Comparison of ENCODE assay signal across 2 cellular contexts in the genomic region with DNA sequence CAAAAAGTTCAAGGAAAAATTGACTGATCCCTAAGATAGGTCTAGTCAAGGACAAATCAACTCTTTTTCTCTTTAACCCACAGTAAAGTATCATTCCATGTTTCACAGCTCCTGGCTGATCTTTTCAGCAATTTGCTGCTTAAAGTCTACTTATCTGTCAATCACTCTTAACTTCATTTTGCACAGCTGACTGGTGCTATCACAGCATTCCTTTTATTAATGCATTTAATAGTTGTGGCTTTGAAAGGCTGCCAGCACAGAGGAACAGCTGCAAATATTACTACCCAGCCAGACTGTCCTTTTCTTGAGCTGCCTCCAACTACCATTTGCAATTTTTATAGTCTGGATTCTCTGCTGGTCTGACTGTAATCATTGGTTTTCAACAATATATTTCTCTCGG.
TF ChIP-seq lines count a peak whose summit lies in the region.

No MANE protein-coding gene starts in this region.

TF ChIP-seq in Ishikawa, 13 proteins besides CTCF, POLR2A, EP300 and RAD21:
- no peak for TF ChIP-seq CREB1 (IDR thresholded peaks at IDR 0.05; ENCODE audit: low read depth)
- 0 out of 2 replicates have a peak, but pooled peaks have one; percentile 23 for TF ChIP-seq NFIC (IDR thresholded peaks at IDR 0.05)

TF ChIP-seq in K562, 482 proteins besides CTCF, POLR2A, EP300 and RAD21 (continues in another document):
- TF ChIP-seq RCOR1 (IDR thresholded peaks at IDR 0.05; ENCODE audit: borderline replicate concordance in 1 of 2, low read depth in 2 of 2, low read length in 2 of 2) = no peak
- peak; percentile 22 for TF ChIP-seq MEIS2 (IDR thresholded peaks at IDR 0.05; ENCODE audit: partially characterized antibody)
- no peak for TF ChIP-seq GABPA (tag; conservative IDR thresholded peaks at IDR 0.05; ENCODE audit: low read depth)
- no peak for TF ChIP-seq RAD51 (IDR thresholded peaks at IDR 0.05; ENCODE audit: borderline replicate concordance, low read depth)
- TF ChIP-seq, protein P1, sequence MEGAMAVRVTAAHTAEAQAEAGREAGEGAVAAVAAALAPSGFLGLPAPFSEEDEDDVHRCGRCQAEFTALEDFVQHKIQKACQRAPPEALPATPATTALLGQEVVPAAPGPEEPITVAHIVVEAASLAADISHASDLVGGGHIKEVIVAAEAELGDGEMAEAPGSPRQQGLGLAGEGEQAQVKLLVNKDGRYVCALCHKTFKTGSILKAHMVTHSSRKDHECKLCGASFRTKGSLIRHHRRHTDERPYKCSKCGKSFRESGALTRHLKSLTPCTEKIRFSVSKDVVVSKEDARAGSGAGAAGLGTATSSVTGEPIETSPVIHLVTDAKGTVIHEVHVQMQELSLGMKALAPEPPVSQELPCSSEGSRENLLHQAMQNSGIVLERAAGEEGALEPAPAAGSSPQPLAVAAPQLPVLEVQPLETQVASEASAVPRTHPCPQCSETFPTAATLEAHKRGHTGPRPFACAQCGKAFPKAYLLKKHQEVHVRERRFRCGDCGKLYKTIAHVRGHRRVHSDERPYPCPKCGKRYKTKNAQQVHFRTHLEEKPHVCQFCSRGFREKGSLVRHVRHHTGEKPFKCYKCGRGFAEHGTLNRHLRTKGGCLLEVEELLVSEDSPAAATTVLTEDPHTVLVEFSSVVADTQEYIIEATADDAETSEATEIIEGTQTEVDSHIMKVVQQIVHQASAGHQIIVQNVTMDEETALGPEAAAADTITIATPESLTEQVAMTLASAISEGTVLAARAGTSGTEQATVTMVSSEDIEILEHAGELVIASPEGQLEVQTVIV (CRISPR knock-in tag; IDR thresholded peaks at IDR 0.05; ENCODE audit: borderline replicate concordance) = no peak
- no peak for TF ChIP-seq ZNF165 (CRISPR knock-in tag; IDR thresholded peaks at IDR 0.05; ENCODE audit: borderline replicate concordance)
- TF ChIP-seq, protein P2, sequence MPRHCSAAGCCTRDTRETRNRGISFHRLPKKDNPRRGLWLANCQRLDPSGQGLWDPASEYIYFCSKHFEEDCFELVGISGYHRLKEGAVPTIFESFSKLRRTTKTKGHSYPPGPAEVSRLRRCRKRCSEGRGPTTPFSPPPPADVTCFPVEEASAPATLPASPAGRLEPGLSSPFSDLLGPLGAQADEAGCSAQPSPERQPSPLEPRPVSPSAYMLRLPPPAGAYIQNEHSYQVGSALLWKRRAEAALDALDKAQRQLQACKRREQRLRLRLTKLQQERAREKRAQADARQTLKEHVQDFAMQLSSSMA (CRISPR knock-in tag; IDR thresholded peaks at IDR 0.05) = no peak
- TF ChIP-seq NBN (IDR thresholded peaks at IDR 0.05; ENCODE audit: low read depth) = no peak
- no peak for TF ChIP-seq CHCHD3 (CRISPR knock-in tag; IDR thresholded peaks at IDR 0.05)
- peak; percentile 54 for TF ChIP-seq DACH1 (IDR thresholded peaks at IDR 0.05; ENCODE audit: partially characterized antibody)
- no peak for TF ChIP-seq ZNF354B (CRISPR knock-in tag; IDR thresholded peaks at IDR 0.05)
- no peak for TF ChIP-seq THRAP3 (IDR thresholded peaks at IDR 0.05; ENCODE audit: borderline replicate concordance)
- TF ChIP-seq, protein P3, sequence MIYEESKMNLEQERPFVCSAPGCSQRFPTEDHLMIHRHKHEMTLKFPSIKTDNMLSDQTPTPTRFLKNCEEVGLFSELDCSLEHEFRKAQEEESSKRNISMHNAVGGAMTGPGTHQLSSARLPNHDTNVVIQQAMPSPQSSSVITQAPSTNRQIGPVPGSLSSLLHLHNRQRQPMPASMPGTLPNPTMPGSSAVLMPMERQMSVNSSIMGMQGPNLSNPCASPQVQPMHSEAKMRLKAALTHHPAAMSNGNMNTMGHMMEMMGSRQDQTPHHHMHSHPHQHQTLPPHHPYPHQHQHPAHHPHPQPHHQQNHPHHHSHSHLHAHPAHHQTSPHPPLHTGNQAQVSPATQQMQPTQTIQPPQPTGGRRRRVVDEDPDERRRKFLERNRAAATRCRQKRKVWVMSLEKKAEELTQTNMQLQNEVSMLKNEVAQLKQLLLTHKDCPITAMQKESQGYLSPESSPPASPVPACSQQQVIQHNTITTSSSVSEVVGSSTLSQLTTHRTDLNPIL (CRISPR knock-in tag; IDR thresholded peaks at IDR 0.05) = peak; percentile 57; the same call in 1 of the 2 replicates
- no peak for TF ChIP-seq ARID2 (IDR thresholded peaks at IDR 0.05)
- TF ChIP-seq TEAD4 (IDR thresholded peaks at IDR 0.05; ENCODE audit: low read length) = 0 out of 2 replicates have a peak, but pooled peaks have one; percentile 12
- TF ChIP-seq TEAD4 (CRISPR knock-in tag; IDR thresholded peaks at IDR 0.05; ENCODE audit: borderline replicate concordance) = no peak
- TF ChIP-seq, protein P4, sequence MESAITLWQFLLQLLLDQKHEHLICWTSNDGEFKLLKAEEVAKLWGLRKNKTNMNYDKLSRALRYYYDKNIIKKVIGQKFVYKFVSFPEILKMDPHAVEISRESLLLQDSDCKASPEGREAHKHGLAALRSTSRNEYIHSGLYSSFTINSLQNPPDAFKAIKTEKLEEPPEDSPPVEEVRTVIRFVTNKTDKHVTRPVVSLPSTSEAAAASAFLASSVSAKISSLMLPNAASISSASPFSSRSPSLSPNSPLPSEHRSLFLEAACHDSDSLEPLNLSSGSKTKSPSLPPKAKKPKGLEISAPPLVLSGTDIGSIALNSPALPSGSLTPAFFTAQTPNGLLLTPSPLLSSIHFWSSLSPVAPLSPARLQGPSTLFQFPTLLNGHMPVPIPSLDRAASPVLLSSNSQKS (CRISPR knock-in tag; IDR thresholded peaks at IDR 0.05) = no peak
- TF ChIP-seq, protein P5, sequence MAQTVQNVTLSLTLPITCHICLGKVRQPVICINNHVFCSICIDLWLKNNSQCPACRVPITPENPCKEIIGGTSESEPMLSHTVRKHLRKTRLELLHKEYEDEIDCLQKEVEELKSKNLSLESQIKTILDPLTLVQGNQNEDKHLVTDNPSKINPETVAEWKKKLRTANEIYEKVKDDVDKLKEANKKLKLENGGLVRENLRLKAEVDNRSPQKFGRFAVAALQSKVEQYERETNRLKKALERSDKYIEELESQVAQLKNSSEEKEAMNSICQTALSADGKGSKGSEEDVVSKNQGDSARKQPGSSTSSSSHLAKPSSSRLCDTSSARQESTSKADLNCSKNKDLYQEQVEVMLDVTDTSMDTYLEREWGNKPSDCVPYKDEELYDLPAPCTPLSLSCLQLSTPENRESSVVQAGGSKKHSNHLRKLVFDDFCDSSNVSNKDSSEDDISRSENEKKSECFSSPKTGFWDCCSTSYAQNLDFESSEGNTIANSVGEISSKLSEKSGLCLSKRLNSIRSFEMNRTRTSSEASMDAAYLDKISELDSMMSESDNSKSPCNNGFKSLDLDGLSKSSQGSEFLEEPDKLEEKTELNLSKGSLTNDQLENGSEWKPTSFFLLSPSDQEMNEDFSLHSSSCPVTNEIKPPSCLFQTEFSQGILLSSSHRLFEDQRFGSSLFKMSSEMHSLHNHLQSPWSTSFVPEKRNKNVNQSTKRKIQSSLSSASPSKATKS (CRISPR knock-in tag; IDR thresholded peaks at IDR 0.05) = no peak
- TF ChIP-seq LCOR (CRISPR knock-in tag; IDR thresholded peaks at IDR 0.05) = peak; percentile 37; the same call in 1 of the 2 replicates
- TF ChIP-seq E2F3 (CRISPR knock-in tag; IDR thresholded peaks at IDR 0.05) = no peak
- TF ChIP-seq HDAC3 (IDR thresholded peaks at IDR 0.05; ENCODE audit: borderline replicate concordance, partially characterized antibody) = no peak
- no peak for TF ChIP-seq JUND (IDR thresholded peaks at IDR 0.05; ENCODE audit: borderline replicate concordance, low read depth, low read length)
- no peak for TF ChIP-seq JUND (tag; IDR thresholded peaks at IDR 0.05; ENCODE audit: borderline replicate concordance, low read depth, low read length)
- TF ChIP-seq ZNF12 (CRISPR knock-in tag; IDR thresholded peaks at IDR 0.05) = no peak
- TF ChIP-seq ZNF175 (CRISPR knock-in tag; IDR thresholded peaks at IDR 0.05; ENCODE audit: low read depth) = no peak
- TF ChIP-seq GTF2E2 (tag; IDR thresholded peaks at IDR 0.05) = no peak
- no peak for TF ChIP-seq ZNF785 (CRISPR knock-in tag; IDR thresholded peaks at IDR 0.05)
- TF ChIP-seq SMAD3 (CRISPR knock-in tag; conservative IDR thresholded peaks at IDR 0.05) = no peak
- TF ChIP-seq, protein P6, sequence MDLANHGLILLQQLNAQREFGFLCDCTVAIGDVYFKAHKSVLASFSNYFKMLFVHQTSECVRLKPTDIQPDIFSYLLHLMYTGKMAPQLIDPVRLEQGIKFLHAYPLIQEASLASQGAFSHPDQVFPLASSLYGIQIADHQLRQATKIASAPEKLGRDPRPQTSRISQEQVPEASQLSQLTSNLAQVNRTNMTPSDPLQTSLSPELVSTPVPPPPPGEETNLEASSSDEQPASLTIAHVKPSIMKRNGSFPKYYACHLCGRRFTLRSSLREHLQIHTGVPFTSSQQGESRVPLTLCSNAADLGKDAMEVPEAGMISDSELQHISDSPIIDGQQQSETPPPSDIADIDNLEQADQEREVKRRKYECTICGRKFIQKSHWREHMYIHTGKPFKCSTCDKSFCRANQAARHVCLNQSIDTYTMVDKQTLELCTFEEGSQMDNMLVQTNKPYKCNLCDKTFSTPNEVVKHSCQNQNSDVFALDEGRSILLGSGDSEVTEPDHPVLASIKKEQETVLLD (IDR thresholded peaks at IDR 0.05) = no peak
- no peak for TF ChIP-seq ASH1L (IDR thresholded peaks at IDR 0.05; ENCODE audit: borderline replicate concordance, low read depth, partially characterized antibody)
- TF ChIP-seq, protein P7, sequence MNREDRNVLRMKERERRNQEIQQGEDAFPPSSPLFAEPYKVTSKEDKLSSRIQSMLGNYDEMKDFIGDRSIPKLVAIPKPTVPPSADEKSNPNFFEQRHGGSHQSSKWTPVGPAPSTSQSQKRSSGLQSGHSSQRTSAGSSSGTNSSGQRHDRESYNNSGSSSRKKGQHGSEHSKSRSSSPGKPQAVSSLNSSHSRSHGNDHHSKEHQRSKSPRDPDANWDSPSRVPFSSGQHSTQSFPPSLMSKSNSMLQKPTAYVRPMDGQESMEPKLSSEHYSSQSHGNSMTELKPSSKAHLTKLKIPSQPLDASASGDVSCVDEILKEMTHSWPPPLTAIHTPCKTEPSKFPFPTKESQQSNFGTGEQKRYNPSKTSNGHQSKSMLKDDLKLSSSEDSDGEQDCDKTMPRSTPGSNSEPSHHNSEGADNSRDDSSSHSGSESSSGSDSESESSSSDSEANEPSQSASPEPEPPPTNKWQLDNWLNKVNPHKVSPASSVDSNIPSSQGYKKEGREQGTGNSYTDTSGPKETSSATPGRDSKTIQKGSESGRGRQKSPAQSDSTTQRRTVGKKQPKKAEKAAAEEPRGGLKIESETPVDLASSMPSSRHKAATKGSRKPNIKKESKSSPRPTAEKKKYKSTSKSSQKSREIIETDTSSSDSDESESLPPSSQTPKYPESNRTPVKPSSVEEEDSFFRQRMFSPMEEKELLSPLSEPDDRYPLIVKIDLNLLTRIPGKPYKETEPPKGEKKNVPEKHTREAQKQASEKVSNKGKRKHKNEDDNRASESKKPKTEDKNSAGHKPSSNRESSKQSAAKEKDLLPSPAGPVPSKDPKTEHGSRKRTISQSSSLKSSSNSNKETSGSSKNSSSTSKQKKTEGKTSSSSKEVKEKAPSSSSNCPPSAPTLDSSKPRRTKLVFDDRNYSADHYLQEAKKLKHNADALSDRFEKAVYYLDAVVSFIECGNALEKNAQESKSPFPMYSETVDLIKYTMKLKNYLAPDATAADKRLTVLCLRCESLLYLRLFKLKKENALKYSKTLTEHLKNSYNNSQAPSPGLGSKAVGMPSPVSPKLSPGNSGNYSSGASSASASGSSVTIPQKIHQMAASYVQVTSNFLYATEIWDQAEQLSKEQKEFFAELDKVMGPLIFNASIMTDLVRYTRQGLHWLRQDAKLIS (CRISPR knock-in tag; IDR thresholded peaks at IDR 0.05) = no peak
- TF ChIP-seq, protein P8, sequence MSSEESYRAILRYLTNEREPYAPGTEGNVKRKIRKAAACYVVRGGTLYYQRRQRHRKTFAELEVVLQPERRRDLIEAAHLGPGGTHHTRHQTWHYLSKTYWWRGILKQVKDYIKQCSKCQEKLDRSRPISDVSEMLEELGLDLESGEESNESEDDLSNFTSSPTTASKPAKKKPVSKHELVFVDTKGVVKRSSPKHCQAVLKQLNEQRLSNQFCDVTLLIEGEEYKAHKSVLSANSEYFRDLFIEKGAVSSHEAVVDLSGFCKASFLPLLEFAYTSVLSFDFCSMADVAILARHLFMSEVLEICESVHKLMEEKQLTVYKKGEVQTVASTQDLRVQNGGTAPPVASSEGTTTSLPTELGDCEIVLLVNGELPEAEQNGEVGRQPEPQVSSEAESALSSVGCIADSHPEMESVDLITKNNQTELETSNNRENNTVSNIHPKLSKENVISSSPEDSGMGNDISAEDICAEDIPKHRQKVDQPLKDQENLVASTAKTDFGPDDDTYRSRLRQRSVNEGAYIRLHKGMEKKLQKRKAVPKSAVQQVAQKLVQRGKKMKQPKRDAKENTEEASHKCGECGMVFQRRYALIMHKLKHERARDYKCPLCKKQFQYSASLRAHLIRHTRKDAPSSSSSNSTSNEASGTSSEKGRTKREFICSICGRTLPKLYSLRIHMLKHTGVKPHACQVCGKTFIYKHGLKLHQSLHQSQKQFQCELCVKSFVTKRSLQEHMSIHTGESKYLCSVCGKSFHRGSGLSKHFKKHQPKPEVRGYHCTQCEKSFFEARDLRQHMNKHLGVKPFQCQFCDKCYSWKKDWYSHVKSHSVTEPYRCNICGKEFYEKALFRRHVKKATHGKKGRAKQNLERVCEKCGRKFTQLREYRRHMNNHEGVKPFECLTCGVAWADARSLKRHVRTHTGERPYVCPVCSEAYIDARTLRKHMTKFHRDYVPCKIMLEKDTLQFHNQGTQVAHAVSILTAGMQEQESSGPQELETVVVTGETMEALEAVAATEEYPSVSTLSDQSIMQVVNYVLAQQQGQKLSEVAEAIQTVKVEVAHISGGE (CRISPR knock-in tag; IDR thresholded peaks at IDR 0.05) = no peak
- TF ChIP-seq CCAR2 (IDR thresholded peaks at IDR 0.05; ENCODE audit: low read depth, low read length) = no peak
- TF ChIP-seq ZNF143 (CRISPR knock-in tag; IDR thresholded peaks at IDR 0.05) = no peak
- TF ChIP-seq TBP (optimal IDR thresholded peaks at IDR 0.05; ENCODE audit: low read depth, low read length) = no peak
- no peak for TF ChIP-seq ERF (CRISPR knock-in tag; IDR thresholded peaks at IDR 0.05)
- no peak for TF ChIP-seq MECOM (CRISPR knock-in tag; IDR thresholded peaks at IDR 0.05)
- TF ChIP-seq STAG1 (CRISPR knock-in tag; IDR thresholded peaks at IDR 0.05; ENCODE audit: borderline replicate concordance) = no peak
- TF ChIP-seq, protein P9, sequence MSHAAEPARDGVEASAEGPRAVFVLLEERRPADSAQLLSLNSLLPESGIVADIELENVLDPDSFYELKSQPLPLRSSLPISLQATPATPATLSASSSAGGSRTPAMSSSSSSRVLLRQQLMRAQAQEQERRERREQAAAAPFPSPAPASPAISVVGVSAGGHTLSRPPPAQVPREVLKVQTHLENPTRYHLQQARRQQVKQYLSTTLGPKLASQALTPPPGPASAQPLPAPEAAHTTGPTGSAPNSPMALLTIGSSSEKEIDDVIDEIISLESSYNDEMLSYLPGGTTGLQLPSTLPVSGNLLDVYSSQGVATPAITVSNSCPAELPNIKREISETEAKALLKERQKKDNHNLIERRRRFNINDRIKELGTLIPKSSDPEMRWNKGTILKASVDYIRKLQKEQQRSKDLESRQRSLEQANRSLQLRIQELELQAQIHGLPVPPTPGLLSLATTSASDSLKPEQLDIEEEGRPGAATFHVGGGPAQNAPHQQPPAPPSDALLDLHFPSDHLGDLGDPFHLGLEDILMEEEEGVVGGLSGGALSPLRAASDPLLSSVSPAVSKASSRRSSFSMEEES (CRISPR knock-in tag; IDR thresholded peaks at IDR 0.05) = no peak
- TF ChIP-seq, protein P10, sequence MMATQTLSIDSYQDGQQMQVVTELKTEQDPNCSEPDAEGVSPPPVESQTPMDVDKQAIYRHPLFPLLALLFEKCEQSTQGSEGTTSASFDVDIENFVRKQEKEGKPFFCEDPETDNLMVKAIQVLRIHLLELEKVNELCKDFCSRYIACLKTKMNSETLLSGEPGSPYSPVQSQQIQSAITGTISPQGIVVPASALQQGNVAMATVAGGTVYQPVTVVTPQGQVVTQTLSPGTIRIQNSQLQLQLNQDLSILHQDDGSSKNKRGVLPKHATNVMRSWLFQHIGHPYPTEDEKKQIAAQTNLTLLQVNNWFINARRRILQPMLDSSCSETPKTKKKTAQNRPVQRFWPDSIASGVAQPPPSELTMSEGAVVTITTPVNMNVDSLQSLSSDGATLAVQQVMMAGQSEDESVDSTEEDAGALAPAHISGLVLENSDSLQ (IDR thresholded peaks at IDR 0.05) = peak; percentile 74
- no peak for TF ChIP-seq ZNF184 (CRISPR knock-in tag; IDR thresholded peaks at IDR 0.05)
